ENCODE assay signal across 1 cellular context in the genomic region with DNA sequence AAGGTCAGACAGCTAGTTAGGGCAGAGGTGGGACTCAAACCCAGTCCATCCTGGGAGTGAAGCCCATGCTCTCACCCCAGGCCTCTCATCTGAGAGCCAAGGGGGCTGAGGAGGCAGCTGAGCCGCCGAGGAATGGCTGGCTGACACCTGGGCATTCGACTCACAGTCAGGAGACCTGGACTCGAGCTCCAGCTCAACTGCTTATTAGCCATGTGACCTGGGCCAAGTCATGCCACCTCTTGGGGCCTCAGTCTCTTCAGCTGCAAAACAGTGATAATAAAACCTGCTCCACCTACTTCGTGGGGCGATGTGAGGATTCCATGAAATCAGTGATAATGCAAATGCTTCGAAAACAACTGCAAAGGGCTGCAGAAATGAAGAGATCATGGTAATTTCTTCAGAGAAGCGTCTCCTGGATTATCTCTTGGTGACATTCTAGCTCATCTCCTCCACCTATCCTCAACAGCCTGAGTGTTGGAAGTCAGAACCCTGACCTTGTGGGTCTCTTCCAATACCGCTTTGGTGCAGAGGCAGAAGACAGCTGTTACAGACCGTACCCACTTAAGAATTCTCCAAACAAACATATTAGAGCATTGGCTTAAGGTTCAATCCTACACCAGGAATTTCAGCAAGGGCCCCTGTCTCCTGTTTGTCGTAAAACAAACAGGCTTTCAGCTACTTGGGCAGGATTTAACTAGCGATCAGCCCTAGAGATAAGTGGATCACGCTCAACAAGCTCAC.
A peak's percentile ranks its signal among the peaks of the same experiment; 100 is the strongest.
TF ChIP-seq lines count a peak whose summit lies in the region.

No MANE protein-coding gene starts in this region.

TF ChIP-seq in K562, 482 proteins besides CTCF, POLR2A, EP300 and RAD21 (continued from another document and continues in another):
- TF ChIP-seq CREB1 (IDR thresholded peaks at IDR 0.05) (no peak; the same call in 1 of the 2 replicates), CREB1 (CRISPR knock-in tag; IDR thresholded peaks at IDR 0.05) (no peak), BMI1 (IDR thresholded peaks at IDR 0.05; ENCODE audit: low read length) (no peak), ZNF184 (CRISPR knock-in tag; IDR thresholded peaks at IDR 0.05) (no peak), TSC22D4 (tag; IDR thresholded peaks at IDR 0.05) (no peak), RBFOX2 (IDR thresholded peaks at IDR 0.05; ENCODE audit: low read depth, low read length) (no peak), DMBX1 (CRISPR knock-in tag; IDR thresholded peaks at IDR 0.05; ENCODE audit: borderline replicate concordance) (peak; percentile 96), HDAC8 (tag; IDR thresholded peaks at IDR 0.05) (no peak), ARHGAP35 (IDR thresholded peaks at IDR 0.05; ENCODE audit: partially characterized antibody) (no peak), TEAD4 (IDR thresholded peaks at IDR 0.05; ENCODE audit: low read length) (peak; percentile 74), TEAD4 (CRISPR knock-in tag; IDR thresholded peaks at IDR 0.05; ENCODE audit: borderline replicate concordance) (no peak), KDM4B (IDR thresholded peaks at IDR 0.05; ENCODE audit: borderline replicate concordance in 2 of 2, low read depth in 1 of 2) (no peak), ZNF263 (CRISPR knock-in tag; IDR thresholded peaks at IDR 0.05; ENCODE audit: borderline replicate concordance) (no peak), POU5F1 (IDR thresholded peaks at IDR 0.05; ENCODE audit: borderline replicate concordance, low read depth, low read length, partially characterized antibody) (no peak), SMARCA5 (IDR thresholded peaks at IDR 0.05) (no peak), HDAC6 (IDR thresholded peaks at IDR 0.05; ENCODE audit: low read depth, low read length) (no peak), SIN3A (IDR thresholded peaks at IDR 0.05; ENCODE audit: borderline replicate concordance in 2 of 2, control insufficient read depth in 1 of 2, low read depth in 2 of 2, low read length in 2 of 2) (no peak), KAT7 (CRISPR knock-in tag; IDR thresholded peaks at IDR 0.05; ENCODE audit: borderline replicate concordance) (peak; percentile 80; the same call in 1 of the 2 replicates), KLF1 (tag; IDR thresholded peaks at IDR 0.05) (no peak), FOXK2 (conservative IDR thresholded peaks at IDR 0.05 in 1 of 2, IDR thresholded peaks at IDR 0.05 in 1 of 2; ENCODE audit: low read depth in 2 of 2) (peak; percentile 27 to 52; a peak in 1 of 4 replicates), SRF (CRISPR knock-in tag; IDR thresholded peaks at IDR 0.05) (no peak), PML (IDR thresholded peaks at IDR 0.05; ENCODE audit: low read length) (no peak), MCM7 (IDR thresholded peaks at IDR 0.05) (no peak), KLF10 (CRISPR knock-in tag; IDR thresholded peaks at IDR 0.05) (no peak), ZFPM2 (CRISPR knock-in tag; IDR thresholded peaks at IDR 0.05) (no peak), CEBPG (CRISPR knock-in tag; IDR thresholded peaks at IDR 0.05) (no peak), CEBPG (tag; conservative IDR thresholded peaks at IDR 0.05 in 1 of 2, IDR thresholded peaks at IDR 0.05 in 1 of 2) (no peak), ZNF431 (CRISPR knock-in tag; IDR thresholded peaks at IDR 0.05) (no peak), ZNF12 (CRISPR knock-in tag; IDR thresholded peaks at IDR 0.05) (no peak), ZNF586 (CRISPR knock-in tag; conservative IDR thresholded peaks at IDR 0.05) (no peak), PCBP1 (IDR thresholded peaks at IDR 0.05; ENCODE audit: low read depth, low read length, poor library complexity, severe bottlenecking) (no peak), FOXA3 (CRISPR knock-in tag; conservative IDR thresholded peaks at IDR 0.05 in 1 of 2, IDR thresholded peaks at IDR 0.05 in 1 of 2) (peak in 1 of 2 experiments; percentile 37; a peak in 1 of 4 replicates), RBM39 (optimal IDR thresholded peaks at IDR 0.05; ENCODE audit: low read depth, low read length) (no peak), ADNP (tag; IDR thresholded peaks at IDR 0.05) (no peak; the same call in 1 of the 2 replicates), ZNF133 (CRISPR knock-in tag; IDR thresholded peaks at IDR 0.05) (peak; percentile 69; the same call in 1 of the 2 replicates), FOXM1 (IDR thresholded peaks at IDR 0.05; ENCODE audit: low read depth) (0 out of 2 replicates have a peak, but pooled peaks have one; percentile 37), FOXM1 (CRISPR knock-in tag; IDR thresholded peaks at IDR 0.05; ENCODE audit: low read depth) (no peak)
- TF ChIP-seq, protein P1, sequence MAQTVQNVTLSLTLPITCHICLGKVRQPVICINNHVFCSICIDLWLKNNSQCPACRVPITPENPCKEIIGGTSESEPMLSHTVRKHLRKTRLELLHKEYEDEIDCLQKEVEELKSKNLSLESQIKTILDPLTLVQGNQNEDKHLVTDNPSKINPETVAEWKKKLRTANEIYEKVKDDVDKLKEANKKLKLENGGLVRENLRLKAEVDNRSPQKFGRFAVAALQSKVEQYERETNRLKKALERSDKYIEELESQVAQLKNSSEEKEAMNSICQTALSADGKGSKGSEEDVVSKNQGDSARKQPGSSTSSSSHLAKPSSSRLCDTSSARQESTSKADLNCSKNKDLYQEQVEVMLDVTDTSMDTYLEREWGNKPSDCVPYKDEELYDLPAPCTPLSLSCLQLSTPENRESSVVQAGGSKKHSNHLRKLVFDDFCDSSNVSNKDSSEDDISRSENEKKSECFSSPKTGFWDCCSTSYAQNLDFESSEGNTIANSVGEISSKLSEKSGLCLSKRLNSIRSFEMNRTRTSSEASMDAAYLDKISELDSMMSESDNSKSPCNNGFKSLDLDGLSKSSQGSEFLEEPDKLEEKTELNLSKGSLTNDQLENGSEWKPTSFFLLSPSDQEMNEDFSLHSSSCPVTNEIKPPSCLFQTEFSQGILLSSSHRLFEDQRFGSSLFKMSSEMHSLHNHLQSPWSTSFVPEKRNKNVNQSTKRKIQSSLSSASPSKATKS (CRISPR knock-in tag; IDR thresholded peaks at IDR 0.05), result no peak
- TF ChIP-seq, protein P2, sequence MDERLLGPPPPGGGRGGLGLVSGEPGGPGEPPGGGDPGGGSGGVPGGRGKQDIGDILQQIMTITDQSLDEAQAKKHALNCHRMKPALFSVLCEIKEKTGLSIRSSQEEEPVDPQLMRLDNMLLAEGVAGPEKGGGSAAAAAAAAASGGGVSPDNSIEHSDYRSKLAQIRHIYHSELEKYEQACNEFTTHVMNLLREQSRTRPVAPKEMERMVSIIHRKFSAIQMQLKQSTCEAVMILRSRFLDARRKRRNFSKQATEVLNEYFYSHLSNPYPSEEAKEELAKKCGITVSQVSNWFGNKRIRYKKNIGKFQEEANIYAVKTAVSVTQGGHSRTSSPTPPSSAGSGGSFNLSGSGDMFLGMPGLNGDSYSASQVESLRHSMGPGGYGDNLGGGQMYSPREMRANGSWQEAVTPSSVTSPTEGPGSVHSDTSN (CRISPR knock-in tag; IDR thresholded peaks at IDR 0.05; ENCODE audit: low read depth), result no peak
- TF ChIP-seq, protein P2 (tag; conservative IDR thresholded peaks at IDR 0.05; ENCODE audit: low read depth), result no peak
- TF ChIP-seq, protein P3, sequence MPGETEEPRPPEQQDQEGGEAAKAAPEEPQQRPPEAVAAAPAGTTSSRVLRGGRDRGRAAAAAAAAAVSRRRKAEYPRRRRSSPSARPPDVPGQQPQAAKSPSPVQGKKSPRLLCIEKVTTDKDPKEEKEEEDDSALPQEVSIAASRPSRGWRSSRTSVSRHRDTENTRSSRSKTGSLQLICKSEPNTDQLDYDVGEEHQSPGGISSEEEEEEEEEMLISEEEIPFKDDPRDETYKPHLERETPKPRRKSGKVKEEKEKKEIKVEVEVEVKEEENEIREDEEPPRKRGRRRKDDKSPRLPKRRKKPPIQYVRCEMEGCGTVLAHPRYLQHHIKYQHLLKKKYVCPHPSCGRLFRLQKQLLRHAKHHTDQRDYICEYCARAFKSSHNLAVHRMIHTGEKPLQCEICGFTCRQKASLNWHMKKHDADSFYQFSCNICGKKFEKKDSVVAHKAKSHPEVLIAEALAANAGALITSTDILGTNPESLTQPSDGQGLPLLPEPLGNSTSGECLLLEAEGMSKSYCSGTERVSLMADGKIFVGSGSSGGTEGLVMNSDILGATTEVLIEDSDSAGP (CRISPR knock-in tag; IDR thresholded peaks at IDR 0.05), result no peak
- TF ChIP-seq, protein P4, sequence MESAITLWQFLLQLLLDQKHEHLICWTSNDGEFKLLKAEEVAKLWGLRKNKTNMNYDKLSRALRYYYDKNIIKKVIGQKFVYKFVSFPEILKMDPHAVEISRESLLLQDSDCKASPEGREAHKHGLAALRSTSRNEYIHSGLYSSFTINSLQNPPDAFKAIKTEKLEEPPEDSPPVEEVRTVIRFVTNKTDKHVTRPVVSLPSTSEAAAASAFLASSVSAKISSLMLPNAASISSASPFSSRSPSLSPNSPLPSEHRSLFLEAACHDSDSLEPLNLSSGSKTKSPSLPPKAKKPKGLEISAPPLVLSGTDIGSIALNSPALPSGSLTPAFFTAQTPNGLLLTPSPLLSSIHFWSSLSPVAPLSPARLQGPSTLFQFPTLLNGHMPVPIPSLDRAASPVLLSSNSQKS (CRISPR knock-in tag; IDR thresholded peaks at IDR 0.05), result 0 out of 2 replicates have a peak, but pooled peaks have one; percentile 54
- TF ChIP-seq, protein P5, sequence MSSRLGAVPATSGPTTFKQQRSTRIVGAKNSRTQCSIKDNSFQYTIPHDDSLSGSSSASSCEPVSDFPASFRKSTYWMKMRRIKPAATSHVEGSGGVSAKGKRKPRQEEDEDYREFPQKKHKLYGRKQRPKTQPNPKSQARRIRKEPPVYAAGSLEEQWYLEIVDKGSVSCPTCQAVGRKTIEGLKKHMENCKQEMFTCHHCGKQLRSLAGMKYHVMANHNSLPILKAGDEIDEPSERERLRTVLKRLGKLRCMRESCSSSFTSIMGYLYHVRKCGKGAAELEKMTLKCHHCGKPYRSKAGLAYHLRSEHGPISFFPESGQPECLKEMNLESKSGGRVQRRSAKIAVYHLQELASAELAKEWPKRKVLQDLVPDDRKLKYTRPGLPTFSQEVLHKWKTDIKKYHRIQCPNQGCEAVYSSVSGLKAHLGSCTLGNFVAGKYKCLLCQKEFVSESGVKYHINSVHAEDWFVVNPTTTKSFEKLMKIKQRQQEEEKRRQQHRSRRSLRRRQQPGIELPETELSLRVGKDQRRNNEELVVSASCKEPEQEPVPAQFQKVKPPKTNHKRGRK (tag; IDR thresholded peaks at IDR 0.05), result no peak
- TF ChIP-seq, protein P6, sequence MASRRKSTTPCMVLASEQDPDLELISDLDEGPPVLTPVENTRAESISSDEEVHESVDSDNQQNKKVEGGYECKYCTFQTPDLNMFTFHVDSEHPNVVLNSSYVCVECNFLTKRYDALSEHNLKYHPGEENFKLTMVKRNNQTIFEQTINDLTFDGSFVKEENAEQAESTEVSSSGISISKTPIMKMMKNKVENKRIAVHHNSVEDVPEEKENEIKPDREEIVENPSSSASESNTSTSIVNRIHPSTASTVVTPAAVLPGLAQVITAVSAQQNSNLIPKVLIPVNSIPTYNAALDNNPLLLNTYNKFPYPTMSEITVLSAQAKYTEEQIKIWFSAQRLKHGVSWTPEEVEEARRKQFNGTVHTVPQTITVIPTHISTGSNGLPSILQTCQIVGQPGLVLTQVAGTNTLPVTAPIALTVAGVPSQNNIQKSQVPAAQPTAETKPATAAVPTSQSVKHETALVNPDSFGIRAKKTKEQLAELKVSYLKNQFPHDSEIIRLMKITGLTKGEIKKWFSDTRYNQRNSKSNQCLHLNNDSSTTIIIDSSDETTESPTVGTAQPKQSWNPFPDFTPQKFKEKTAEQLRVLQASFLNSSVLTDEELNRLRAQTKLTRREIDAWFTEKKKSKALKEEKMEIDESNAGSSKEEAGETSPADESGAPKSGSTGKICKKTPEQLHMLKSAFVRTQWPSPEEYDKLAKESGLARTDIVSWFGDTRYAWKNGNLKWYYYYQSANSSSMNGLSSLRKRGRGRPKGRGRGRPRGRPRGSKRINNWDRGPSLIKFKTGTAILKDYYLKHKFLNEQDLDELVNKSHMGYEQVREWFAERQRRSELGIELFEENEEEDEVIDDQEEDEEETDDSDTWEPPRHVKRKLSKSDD (conservative IDR thresholded peaks at IDR 0.05; ENCODE audit: low read length), result no peak
- TF ChIP-seq, protein P7, sequence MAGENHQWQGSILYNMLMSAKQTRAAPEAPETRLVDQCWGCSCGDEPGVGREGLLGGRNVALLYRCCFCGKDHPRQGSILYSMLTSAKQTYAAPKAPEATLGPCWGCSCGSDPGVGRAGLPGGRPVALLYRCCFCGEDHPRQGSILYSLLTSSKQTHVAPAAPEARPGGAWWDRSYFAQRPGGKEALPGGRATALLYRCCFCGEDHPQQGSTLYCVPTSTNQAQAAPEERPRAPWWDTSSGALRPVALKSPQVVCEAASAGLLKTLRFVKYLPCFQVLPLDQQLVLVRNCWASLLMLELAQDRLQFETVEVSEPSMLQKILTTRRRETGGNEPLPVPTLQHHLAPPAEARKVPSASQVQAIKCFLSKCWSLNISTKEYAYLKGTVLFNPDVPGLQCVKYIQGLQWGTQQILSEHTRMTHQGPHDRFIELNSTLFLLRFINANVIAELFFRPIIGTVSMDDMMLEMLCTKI (IDR thresholded peaks at IDR 0.05; ENCODE audit: partially characterized antibody), result no peak
- TF ChIP-seq, protein P8, sequence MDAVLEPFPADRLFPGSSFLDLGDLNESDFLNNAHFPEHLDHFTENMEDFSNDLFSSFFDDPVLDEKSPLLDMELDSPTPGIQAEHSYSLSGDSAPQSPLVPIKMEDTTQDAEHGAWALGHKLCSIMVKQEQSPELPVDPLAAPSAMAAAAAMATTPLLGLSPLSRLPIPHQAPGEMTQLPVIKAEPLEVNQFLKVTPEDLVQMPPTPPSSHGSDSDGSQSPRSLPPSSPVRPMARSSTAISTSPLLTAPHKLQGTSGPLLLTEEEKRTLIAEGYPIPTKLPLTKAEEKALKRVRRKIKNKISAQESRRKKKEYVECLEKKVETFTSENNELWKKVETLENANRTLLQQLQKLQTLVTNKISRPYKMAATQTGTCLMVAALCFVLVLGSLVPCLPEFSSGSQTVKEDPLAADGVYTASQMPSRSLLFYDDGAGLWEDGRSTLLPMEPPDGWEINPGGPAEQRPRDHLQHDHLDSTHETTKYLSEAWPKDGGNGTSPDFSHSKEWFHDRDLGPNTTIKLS (IDR thresholded peaks at IDR 0.05; ENCODE audit: borderline replicate concordance, low read depth), result peak; percentile 11; the same call in 1 of the 2 replicates
- TF ChIP-seq, protein P9, sequence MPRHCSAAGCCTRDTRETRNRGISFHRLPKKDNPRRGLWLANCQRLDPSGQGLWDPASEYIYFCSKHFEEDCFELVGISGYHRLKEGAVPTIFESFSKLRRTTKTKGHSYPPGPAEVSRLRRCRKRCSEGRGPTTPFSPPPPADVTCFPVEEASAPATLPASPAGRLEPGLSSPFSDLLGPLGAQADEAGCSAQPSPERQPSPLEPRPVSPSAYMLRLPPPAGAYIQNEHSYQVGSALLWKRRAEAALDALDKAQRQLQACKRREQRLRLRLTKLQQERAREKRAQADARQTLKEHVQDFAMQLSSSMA (CRISPR knock-in tag; IDR thresholded peaks at IDR 0.05), result no peak
- TF ChIP-seq, protein P10, sequence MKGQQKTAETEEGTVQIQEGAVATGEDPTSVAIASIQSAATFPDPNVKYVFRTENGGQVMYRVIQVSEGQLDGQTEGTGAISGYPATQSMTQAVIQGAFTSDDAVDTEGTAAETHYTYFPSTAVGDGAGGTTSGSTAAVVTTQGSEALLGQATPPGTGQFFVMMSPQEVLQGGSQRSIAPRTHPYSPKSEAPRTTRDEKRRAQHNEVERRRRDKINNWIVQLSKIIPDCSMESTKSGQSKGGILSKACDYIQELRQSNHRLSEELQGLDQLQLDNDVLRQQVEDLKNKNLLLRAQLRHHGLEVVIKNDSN (CRISPR knock-in tag; IDR thresholded peaks at IDR 0.05), result peak; percentile 78
